Comparison of ENCODE assay signal across 9 cellular contexts in the genomic region with DNA sequence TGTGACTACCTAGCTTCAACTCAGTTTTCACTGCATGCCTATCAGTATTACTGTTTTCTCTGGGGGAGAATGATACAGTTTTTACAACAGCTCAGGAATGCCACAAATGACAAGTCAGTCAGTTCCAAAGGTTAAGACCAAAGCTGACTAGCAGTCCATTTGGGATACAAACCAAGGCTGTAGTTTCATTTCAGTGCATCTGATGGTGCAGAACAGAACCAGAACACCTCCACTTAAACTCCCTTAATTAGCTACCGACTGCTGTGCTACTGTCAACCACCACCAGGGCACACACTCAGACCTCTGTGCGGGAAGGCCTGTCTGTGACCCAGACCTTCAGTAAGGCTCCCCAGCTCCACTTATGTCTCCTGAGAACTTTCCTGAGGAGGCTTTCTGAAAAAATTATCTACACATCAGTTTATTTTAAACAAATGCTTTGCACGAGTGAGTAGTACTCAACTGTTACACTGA. TPM values are rescaled to one million over a fixed set of nuclear protein-coding genes. Genes with fewer than 3 reads are reported as not detected.
DNase-seq lines count a peak whose midpoint lies in the region; ATAC-seq, FAIRE-seq and TF ChIP-seq lines count a peak whose summit lies in the region.
"Had no signal": no experiment of that assay in that cellular context is flagged by ENCODE, and none has a peak within 500 bp of the region (broad histone marks: within the 10 kb centered on the region; RNA-seq: fewer than 3 reads in every experiment).

No MANE protein-coding gene starts in this region.

- H2BK120ac ChIP-seq in IMR-90 (ENCODE audit: low read depth, low read length), result no peak overlapping the region

- H3K4me1 ChIP-seq in IMR-90 (ENCODE audit: control insufficient read depth, insufficient read depth, low read length), result peaks cover 2% of the 10 kb centered on the region
- H3K4me1 ChIP-seq: SJSA1 had no signal

- peaks cover 69% of the 10 kb centered on the region for H3K36me3 Mint-ChIP-seq in nephron (ENCODE audit: low read depth)

- TF ChIP-seq POLR2A in IMR-90 (IDR thresholded peaks at IDR 0.05; ENCODE audit: low read depth, low read length), result no peak

- WGBS in IMR-90 (ENCODE audit: extremely low coverage in 2 of 2, insufficient read length in 1 of 2), 2 experiments, result no CpG with 5 or more reads among the region's 3 CpGs

- no peak overlapping the region for H2BK15ac ChIP-seq in IMR-90 (ENCODE audit: low read depth, low read length)

- peaks cover 5% of the 10 kb centered on the region; the same call in 1 of the 2 replicates for H4K20me1 ChIP-seq in IMR-90 (ENCODE audit: insufficient read depth, low read length)

- peak overlapping the region; percentile 55 for H2BK5ac ChIP-seq in IMR-90 (ENCODE audit: low read depth, low read length, poor library complexity, severe bottlenecking)

- H3K27ac Mint-ChIP-seq in nephron, result peak overlapping the region in 1 of 3 experiments; percentile 20

- ATAC-seq in IMR-90 (ENCODE audit: low read depth), result peak; percentile 79

- TF ChIP-seq RAD21 in IMR-90 (IDR thresholded peaks at IDR 0.05; ENCODE audit: low read length), result peak; percentile 27

- dilution Hi-C loops in IMR-90 (cut with HindIII; ENCODE audit: low sequenced_read_pairs, unreplicated experiment), result no loop called here

- H3K14ac ChIP-seq in IMR-90 (replicated peaks; ENCODE audit: low read depth, low read length), result no peak overlapping the region

- peak overlapping the region; percentile 46; the same call in 1 of the 2 replicates for H3K9ac ChIP-seq in IMR-90 (ENCODE audit: low read depth, low read length)

- peak overlapping the region; percentile 78 for H3K4me2 ChIP-seq in IMR-90 (ENCODE audit: low read depth, low read length)

- no peak overlapping the region for H3K4me3 Mint-ChIP-seq in nephron

- H3K4me3 ChIP-seq in IMR-90 (ENCODE audit: insufficient read depth, low read depth, low read length) (no peak overlapping the region), bronchial epithelial cell (ENCODE audit: low read depth, low read length) (no peak overlapping the region)
- H3K4me3 ChIP-seq: SJSA1 had no signal

- peak overlapping the region; percentile 68 for H3K27ac ChIP-seq in IMR-90 (ENCODE audit: insufficient read depth, low read length)
- H3K27ac ChIP-seq: SJSA1 had no signal

- CTCF ChIA-PET in IMR-90 (lab: Yijun Ruan, JAX), result interaction anchor here (0.6 to 1.3 kb wide), 11 partner anchors 11 to 122 kb away, joined by 3 to 5 read pairs (median 3); no protein-coding TSS in a partner anchor

- intact Hi-C loops in IMR-90 (cut with micrococcal nuclease), result no loop called here

- no peak overlapping the region for H3K4ac ChIP-seq in IMR-90 (ENCODE audit: low read depth, low read length)

- no peak overlapping the region for H3K56ac ChIP-seq in IMR-90 (ENCODE audit: extremely low read depth, insufficient read depth, low read length)

- H3K9me1 ChIP-seq in IMR-90 (ENCODE audit: insufficient read depth, low read length), result peaks cover 3% of the 10 kb centered on the region

- no peak overlapping the region for H3K18ac ChIP-seq in IMR-90 (ENCODE audit: low read depth, low read length)

- peak; percentile 34 for TF ChIP-seq CTCF in IMR-90 (conservative IDR thresholded peaks at IDR 0.05; ENCODE audit: low read depth, low read length)
- peak; percentile 49 for TF ChIP-seq CTCF in bronchial epithelial cell (IDR thresholded peaks at IDR 0.05; ENCODE audit: insufficient read depth, low read length, severe bottlenecking)
- TF ChIP-seq CTCF in nephron (IDR thresholded peaks at IDR 0.05; ENCODE audit: unreplicated experiment in 3 of 3), result peak; percentile 32 to 37 (median 33)

- H2AFZ ChIP-seq in IMR-90 (replicated peaks; ENCODE audit: low read length, poor library complexity), result no peak overlapping the region

- H3K36me3 ChIP-seq in IMR-90 (ENCODE audit: control insufficient read depth, insufficient read depth, low read length), result peaks cover 41% of the 10 kb centered on the region
- peaks cover 5% of the 10 kb centered on the region for H3K36me3 ChIP-seq in bronchial epithelial cell (ENCODE audit: control insufficient read depth, insufficient read depth, low read length)

- no peaks in the 10 kb centered on the region for H3K27me3 Mint-ChIP-seq in nephron (ENCODE audit: low read depth)

- peak overlapping the region; percentile 15; the same call in 1 of the 2 replicates for H2AK5ac ChIP-seq in IMR-90 (ENCODE audit: low read depth, low read length)

- H3K27me3 ChIP-seq in IMR-90 (ENCODE audit: control insufficient read depth, insufficient read depth, low read length), result no peaks in the 10 kb centered on the region
- no peaks in the 10 kb centered on the region for H3K27me3 ChIP-seq in bronchial epithelial cell (ENCODE audit: control insufficient read depth, insufficient read depth, low read length)
- H3K27me3 ChIP-seq: SJSA1 had no signal

- no peaks in the 10 kb centered on the region for H3K9me3 ChIP-seq in IMR-90 (ENCODE audit: control insufficient read depth, insufficient read depth, low read length)
- H3K9me3 ChIP-seq: SJSA1 had no signal

- H3K4me1 Mint-ChIP-seq in nephron, result peaks cover 18% of the 10 kb centered on the region

- H2BK20ac ChIP-seq in IMR-90 (ENCODE audit: low read depth, low read length), result no peak overlapping the region

- H3K9me3 Mint-ChIP-seq in nephron, result no peaks in the 10 kb centered on the region

- FAIRE-seq in bronchial epithelial cell (lab: Jason Lieb, UNC), result no peak

- DNase-seq in DMS114 treated with DMSO at 0.1 percent for 48 hours (lab: John Stamatoyannopoulos, UW; ENCODE audit: unreplicated experiment) (peak; percentile 26), IMR-90 (peak; percentile 65), bronchial epithelial cell (ENCODE audit: low read depth) (no peak), amygdala (lab: John Stamatoyannopoulos, UW) (no peak), DMS153 treated with DMSO at 0.1 percent for 48 hours (lab: John Stamatoyannopoulos, UW; ENCODE audit: unreplicated experiment) (no peak), epidermal melanocyte (ENCODE audit: insufficient read length, low spot score) (no peak)
- DNase-seq: stimulated activated CD4-positive, alpha-beta T cell treated with anti-CD3 and anti-CD28 coated beads, Interleukin-4, amount 100 ng/mL, for 1 hour had no signal

- H4K8ac ChIP-seq in IMR-90 (ENCODE audit: low read depth in 2 of 2, low read length in 2 of 2), result no peak overlapping the region; a peak in 1 of 4 replicates

- BruUV-seq in IMR-90 (replicated peaks; lab: Mats Ljungman, UMichigan), result no TSS peak

- H4K5ac ChIP-seq in IMR-90 (ENCODE audit: low read depth, low read length), result no peak overlapping the region

- in situ Hi-C loops in IMR-90 (cut with MboI; ENCODE audit: low sequenced_read_pairs), result loop anchor here (5.0 kb wide), 1 partner anchor 36 kb away; no protein-coding TSS in a partner anchor

- POLR2A ChIA-PET in IMR-90 (lab: Charles Lee; ENCODE audit: unreplicated experiment), result interaction anchor here (1.0 to 1.4 kb wide), 2 partner anchors 19 to 41 kb away, joined by 3 to 5 read pairs; no protein-coding TSS in a partner anchor

- no peak overlapping the region for H3K23ac ChIP-seq in IMR-90 (ENCODE audit: low read depth, low read length)

- H2AK9ac ChIP-seq in IMR-90 (replicated peaks; ENCODE audit: low read depth, low read length, poor library complexity), result no peak overlapping the region

- H4K91ac ChIP-seq in IMR-90 (ENCODE audit: insufficient read depth, low read depth, low read length), result no peak overlapping the region

- H3K79me1 ChIP-seq in IMR-90 (ENCODE audit: low read depth in 1 of 2, low read length in 2 of 2), result peaks cover 19 to 54% of the 10 kb centered on the region in 2 experiments

TF ChIP-seq in IMR-90, 13 proteins besides CTCF, POLR2A, EP300 and RAD21 (continues in another document):
- TF ChIP-seq RCOR1 (IDR thresholded peaks at IDR 0.05; ENCODE audit: insufficient replicate concordance, low read length), result no peak
- TF ChIP-seq SMC3 (IDR thresholded peaks at IDR 0.05; ENCODE audit: low read depth, low read length), result no peak
- TF ChIP-seq RFX5 (IDR thresholded peaks at IDR 0.05; ENCODE audit: low read depth, low read length), result no peak
- TF ChIP-seq, protein P1, sequence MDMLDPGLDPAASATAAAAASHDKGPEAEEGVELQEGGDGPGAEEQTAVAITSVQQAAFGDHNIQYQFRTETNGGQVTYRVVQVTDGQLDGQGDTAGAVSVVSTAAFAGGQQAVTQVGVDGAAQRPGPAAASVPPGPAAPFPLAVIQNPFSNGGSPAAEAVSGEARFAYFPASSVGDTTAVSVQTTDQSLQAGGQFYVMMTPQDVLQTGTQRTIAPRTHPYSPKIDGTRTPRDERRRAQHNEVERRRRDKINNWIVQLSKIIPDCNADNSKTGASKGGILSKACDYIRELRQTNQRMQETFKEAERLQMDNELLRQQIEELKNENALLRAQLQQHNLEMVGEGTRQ (IDR thresholded peaks at IDR 0.05; ENCODE audit: low read depth, low read length), result no peak
- no peak for TF ChIP-seq BHLHE40 (IDR thresholded peaks at IDR 0.05; ENCODE audit: low read depth, low read length)
- no peak for TF ChIP-seq NFE2L2 (IDR thresholded peaks at IDR 0.05; ENCODE audit: low read depth, low read length)
- no peak for TF ChIP-seq MAFK (IDR thresholded peaks at IDR 0.05; ENCODE audit: low read depth, low read length)
- TF ChIP-seq MXI1 (IDR thresholded peaks at IDR 0.05; ENCODE audit: borderline replicate concordance, low read depth, low read length), result no peak
- TF ChIP-seq CHD1 (IDR thresholded peaks at IDR 0.05; ENCODE audit: low read depth, low read length), result no peak
- no peak for TF ChIP-seq FOS (IDR thresholded peaks at IDR 0.05; ENCODE audit: low read depth, low read length)

RNA-seq across cellular contexts. Expression of a gene that starts 20.4 kb away (rescaled TPM):
- 35.6 and 42.8 TPM in 2 replicates for total RNA-seq in IMR-90 (2012; rRNA removed)
- 122 and 125 TPM in 2 replicates for polyA plus RNA-seq in IMR-90 (2012; rRNA removed)
- polyA plus RNA-seq in IMR-90 (2012; cell fraction: cytosol; rRNA removed), result 97.7 and 130 TPM in 2 replicates
- 91.5 and 108 TPM in 2 replicates for polyA plus RNA-seq in IMR-90 (2012; cell fraction: nucleus; rRNA removed; ENCODE audit: low replicate concordance)
- 84.2 and 176 TPM in 2 replicates for total RNA-seq in bronchial epithelial cell

RNA-seq across cellular contexts. Expression of a gene that starts 30.9 kb away (rescaled TPM):
- total RNA-seq in IMR-90 (2012; rRNA removed) (41.0 and 60.5 TPM in 2 replicates), bronchial epithelial cell (8.2 and 21.4 TPM in 2 replicates)
- polyA plus RNA-seq in IMR-90 (2012; rRNA removed), result 86.1 and 89.4 TPM in 2 replicates
- polyA plus RNA-seq in IMR-90 (2012; cell fraction: cytosol; rRNA removed), result 49.6 and 126 TPM in 2 replicates
- 26.4 and 100 TPM in 2 replicates for polyA plus RNA-seq in IMR-90 (2012; cell fraction: nucleus; rRNA removed; ENCODE audit: low replicate concordance)

RNA-seq across cellular contexts. Expression of a gene that starts 32.8 kb away (rescaled TPM):
- 35.0 and 52.2 TPM in 2 replicates for total RNA-seq in IMR-90 (2012; rRNA removed)
- 42.9 and 54.9 TPM in 2 replicates for polyA plus RNA-seq in IMR-90 (2012; rRNA removed)
- polyA plus RNA-seq in IMR-90 (2012; cell fraction: cytosol; rRNA removed), result 12.5 and 21.0 TPM in 2 replicates
- polyA plus RNA-seq in IMR-90 (2012; cell fraction: nucleus; rRNA removed; ENCODE audit: low replicate concordance), result 3.3 and 19.8 TPM in 2 replicates
- total RNA-seq in bronchial epithelial cell, result 22.1 and 27.5 TPM in 2 replicates

RNA-seq across cellular contexts. Expression of a gene that starts 39.0 kb away (rescaled TPM):
- total RNA-seq in IMR-90 (2012; rRNA removed) (11.7 and 14.7 TPM in 2 replicates), bronchial epithelial cell (14.7 and 22.7 TPM in 2 replicates)
- polyA plus RNA-seq in IMR-90 (2012; rRNA removed), result 12.5 and 16.9 TPM in 2 replicates
- 6.7 and 13.4 TPM in 2 replicates for polyA plus RNA-seq in IMR-90 (2012; cell fraction: cytosol; rRNA removed)
- 7.7 and 17.2 TPM in 2 replicates for polyA plus RNA-seq in IMR-90 (2012; cell fraction: nucleus; rRNA removed; ENCODE audit: low replicate concordance)

Comparison
In these comparisons a context has a peak if more than half of its experiments do, and no peak if none do; other contexts are left out.
1. DNase-seq: peak in DMS114 treated with DMSO at 0.1 percent for 48 hours (single experiment) and IMR-90 (single experiment); none in bronchial epithelial cell (single experiment), amygdala (0 of 56), DMS153 treated with DMSO at 0.1 percent for 48 hours (single experiment) and epidermal melanocyte (single experiment).
2. Peak in every context shown above with its lines, with median percentiles within 50 percentile points of each other: CTCF ChIP-seq.